20 cellular contexts compared by ENCODE assay signal in the genomic region with DNA sequence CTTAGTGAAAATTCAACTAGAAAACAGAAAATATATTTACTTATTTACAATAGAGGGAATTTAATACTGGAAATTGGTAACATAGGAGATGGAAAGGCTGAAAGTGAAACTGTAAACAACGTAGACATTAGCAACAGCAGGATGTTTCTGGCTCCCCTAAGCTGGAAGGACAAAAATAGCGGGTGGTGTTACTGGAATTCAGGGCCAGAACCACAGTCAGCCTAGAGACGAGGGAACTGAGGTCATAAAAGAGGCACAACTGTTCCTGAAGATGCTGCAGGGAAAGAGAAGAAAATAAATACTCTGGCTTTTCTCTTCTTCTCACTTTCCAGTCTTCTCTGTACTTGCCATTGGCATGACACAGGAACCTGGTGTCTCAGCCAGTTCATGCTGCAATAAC.
"Had no signal": no experiment of that assay in that cellular context is flagged by ENCODE, and none has a peak within 500 bp of the region (broad histone marks: within the 10 kb centered on the region; RNA-seq: fewer than 3 reads in every experiment).

No MANE protein-coding gene starts in this region.

- H3K9me3 ChIP-seq: gastroesophageal sphincter, heart left ventricle, prostate gland, testis had no signal

- H3K4me1 ChIP-seq: gastroesophageal sphincter, heart left ventricle, prostate gland, testis had no signal

- H3K4me3 Mint-ChIP-seq: activated naive CD8-positive, alpha-beta T cell; activated T-helper 1 cell treated with anti-CD3 and anti-CD28 coated beads, Interleukin-12 subunit alpha, Interleukin-12 subunit beta, Interleukin-2, Interleukin-4 antibody, amounts not matched to agents 30 ng/mL and 10 ng/mL and 1 ng/mL, durations not matched to agents 14 hours and 24 hours and 36 hours; neural crest cell; stimulated activated effector memory CD8-positive, alpha-beta T cell treated with anti-CD3 and anti-CD28 coated beads, Interleukin-12 subunit alpha, Interleukin-12 subunit beta, amount 100 ng/mL, for 72 hours; type B pancreatic cell had no signal

- ATAC-seq: gastroesophageal sphincter; heart left ventricle; left lobe of liver; right cardiac atrium; stimulated activated effector memory CD8-positive, alpha-beta T cell treated with anti-CD3 and anti-CD28 coated beads, Interleukin-12 subunit alpha, Interleukin-12 subunit beta, amount 100 ng/mL, for 72 hours had no signal

- H3K4me1 Mint-ChIP-seq: neural crest cell; stimulated activated effector memory CD8-positive, alpha-beta T cell treated with anti-CD3 and anti-CD28 coated beads, Interleukin-12 subunit alpha, Interleukin-12 subunit beta, amount 100 ng/mL, for 72 hours had no signal

- H3K36me3 Mint-ChIP-seq: activated naive CD8-positive, alpha-beta T cell; stimulated activated effector memory CD8-positive, alpha-beta T cell treated with anti-CD3 and anti-CD28 coated beads, Interleukin-12 subunit alpha, Interleukin-12 subunit beta, amount 100 ng/mL, for 72 hours; type B pancreatic cell had no signal

- H3K4me3 ChIP-seq: gastroesophageal sphincter, heart left ventricle, lung, prostate gland, testis had no signal

- H3K27me3 Mint-ChIP-seq: type B pancreatic cell had no signal

- H3K27ac ChIP-seq: gastroesophageal sphincter, heart left ventricle, prostate gland, testis had no signal

- H3K9me3 Mint-ChIP-seq: activated T-helper 1 cell treated with anti-CD3 and anti-CD28 coated beads, Interleukin-12 subunit alpha, Interleukin-12 subunit beta, Interleukin-2, Interleukin-4 antibody, amounts not matched to agents 30 ng/mL and 10 ng/mL and 1 ng/mL, durations not matched to agents 14 hours and 24 hours and 36 hours; neural crest cell; stimulated activated effector memory CD8-positive, alpha-beta T cell treated with anti-CD3 and anti-CD28 coated beads, Interleukin-12 subunit alpha, Interleukin-12 subunit beta, amount 100 ng/mL, for 72 hours; type B pancreatic cell had no signal

- DNase-seq: activated CD4-positive, alpha-beta T cell treated with anti-CD3 and anti-CD28 coated beads, Interleukin-2, amount 50 U/mL, for 48 hours; activated gamma-delta T cell treated with Interleukin-2 at 50 U/mL for 16 hours; amniotic stem cell; heart left ventricle; kidney; midbrain; right cardiac atrium; small intestine; stimulated activated CD4-positive, alpha-beta T cell treated with anti-CD3 and anti-CD28 coated beads, Interleukin-4, amount 100 ng/mL, for 24 hours; T-helper 2 cell; testis had no signal

- H3K27ac Mint-ChIP-seq: activated naive CD8-positive, alpha-beta T cell; activated T-helper 1 cell treated with anti-CD3 and anti-CD28 coated beads, Interleukin-12 subunit alpha, Interleukin-12 subunit beta, Interleukin-2, Interleukin-4 antibody, amounts not matched to agents 30 ng/mL and 10 ng/mL and 1 ng/mL, durations not matched to agents 14 hours and 24 hours and 36 hours; stimulated activated effector memory CD8-positive, alpha-beta T cell treated with anti-CD3 and anti-CD28 coated beads, Interleukin-12 subunit alpha, Interleukin-12 subunit beta, amount 100 ng/mL, for 72 hours; type B pancreatic cell had no signal

- H3K27me3 ChIP-seq: gastroesophageal sphincter, heart left ventricle, testis had no signal

- H3K36me3 ChIP-seq: gastroesophageal sphincter, heart left ventricle, prostate gland had no signal
